8 cellular contexts compared by ENCODE assay signal in the genomic region with DNA sequence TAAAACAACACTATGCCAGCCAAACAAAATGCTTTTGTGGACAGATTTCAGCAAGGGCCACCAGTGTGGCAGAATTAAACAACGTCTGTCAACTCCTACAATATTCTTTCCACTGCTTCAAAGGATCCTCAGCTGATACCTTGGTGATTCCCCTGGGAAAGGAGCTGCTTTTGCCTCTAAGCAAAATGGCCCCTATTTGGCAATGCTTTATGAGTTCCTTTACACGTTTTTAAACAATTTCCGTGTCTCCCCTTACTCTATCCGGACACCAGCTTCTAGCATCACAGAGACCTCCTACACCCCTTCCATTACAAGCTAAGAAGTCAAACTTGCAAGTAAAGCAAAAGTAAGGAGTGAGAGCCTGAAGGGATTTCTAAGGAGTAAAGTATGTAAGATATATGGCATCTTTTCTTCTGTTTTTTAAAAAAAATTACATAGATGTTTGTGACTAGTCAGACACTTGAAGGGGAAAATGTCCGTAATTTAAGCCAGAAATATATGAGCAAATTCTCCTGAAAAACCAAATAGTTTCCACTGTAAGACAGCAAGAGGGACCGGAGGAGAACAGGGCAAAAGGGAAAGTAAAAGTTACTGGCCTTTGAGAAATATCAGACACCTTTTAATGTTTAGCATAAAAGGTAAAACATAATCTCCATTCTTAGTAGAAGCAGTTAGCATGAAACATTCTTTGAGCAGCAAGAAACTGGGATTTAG. TPM values are rescaled to one million over a fixed set of nuclear protein-coding genes. Genes with fewer than 3 reads are reported as not detected.
DNase-seq lines count a peak whose midpoint lies in the region; ATAC-seq and TF ChIP-seq lines count a peak whose summit lies in the region.

No MANE protein-coding gene starts in this region.

- WGBS in GM23248 (ENCODE audit: low coverage in 1 of 2, low lambda C conversion rate in 2 of 2, missing lambda C conversion rate in 2 of 2), 2 experiments, result 2% methylated on average over 6 of the region's 6 CpGs
- WGBS in tibial nerve, 2 donors, result 10 to 13% methylated on average over 6 of the region's 6 CpGs

- H3K36me3 Mint-ChIP-seq in activated T-helper 2 cell treated with anti-CD3 and anti-CD28 coated beads, Interferon-gamma antibody, Interleukin-2, Interleukin-4, amounts not matched to agents 10 μg/mL and 5 μg/mL and 100 μg/mL, durations not matched to agents 14 hours and 24 hours and 36 hours (ENCODE audit: low read depth), result peaks cover 51% of the 10 kb centered on the region

- no peak for TF ChIP-seq POLR2A in tibial nerve (IDR thresholded peaks at IDR 0.05)

- no peaks in the 10 kb centered on the region for H4K20me1 ChIP-seq in GM23248 (ENCODE audit: insufficient read depth)

- H3K4me3 ChIP-seq in GM23248 (peak overlapping the region; percentile 82), tibial nerve (peak overlapping the region; percentile 85 to 93 (median 87))

- intact Hi-C loops in activated T-helper 2 cell treated with anti-CD3 and anti-CD28 coated beads, Interferon-gamma antibody, Interleukin-2, Interleukin-4, amounts not matched to agents 10 μg/mL and 5 μg/mL and 100 μg/mL, durations not matched to agents 14 hours and 24 hours and 36 hours (cut with micrococcal nuclease), result no loop called here

- DNase-seq in A172 (ENCODE audit: low spot score) (peak; percentile 24), GM23248 (peak; percentile 75), left kidney (ENCODE audit: low read depth, low spot score) (peak; percentile 17), tibial nerve (ENCODE audit: low spot score in 2 of 2) (no peak), substantia nigra (lab: John Stamatoyannopoulos, UW) (no peak)
- DNase-seq in activated T-helper 2 cell treated with anti-CD3 and anti-CD28 coated beads, Interferon-gamma antibody, Interleukin-2, Interleukin-4, amounts not matched to agents 10 μg/mL and 5 μg/mL and 100 μg/mL, durations not matched to agents 14 hours and 24 hours and 36 hours (ENCODE audit: low spot score), result no peak
- DNase-seq in effector CD8-positive, alpha-beta T cell (lab: John Stamatoyannopoulos, UW), result no peak

- no peaks in the 10 kb centered on the region for H3K27me3 Mint-ChIP-seq in activated T-helper 2 cell treated with anti-CD3 and anti-CD28 coated beads, Interferon-gamma antibody, Interleukin-2, Interleukin-4, amounts not matched to agents 10 μg/mL and 5 μg/mL and 100 μg/mL, durations not matched to agents 14 hours and 24 hours and 36 hours (ENCODE audit: low read depth)

- no peaks in the 10 kb centered on the region for H3K9me2 ChIP-seq in GM23248 (ENCODE audit: insufficient read depth)

- H3K27ac Mint-ChIP-seq in activated T-helper 2 cell treated with anti-CD3 and anti-CD28 coated beads, Interferon-gamma antibody, Interleukin-2, Interleukin-4, amounts not matched to agents 10 μg/mL and 5 μg/mL and 100 μg/mL, durations not matched to agents 14 hours and 24 hours and 36 hours, result peak overlapping the region; percentile 95

- peak overlapping the region; percentile 84 for H3K9ac ChIP-seq in GM23248

- H3K27ac ChIP-seq in GM23248 (peak overlapping the region; percentile 78), tibial nerve (peak overlapping the region; percentile 90 to 99 (median 97)), substantia nigra (ENCODE audit: low read depth, low read length, poor library complexity, severe bottlenecking) (no peak overlapping the region)

- TF ChIP-seq CTCF in tibial nerve (IDR thresholded peaks at IDR 0.05), result no peak

- H3K4me1 ChIP-seq in GM23248 (ENCODE audit: insufficient read depth), result peaks cover 21% of the 10 kb centered on the region
- peaks cover 0 to 51% (median 33%) of the 10 kb centered on the region in 4 donors for H3K4me1 ChIP-seq in tibial nerve

- H2AFZ ChIP-seq in GM23248, result peak overlapping the region; percentile 85

- peaks cover 28% of the 10 kb centered on the region for H3F3A ChIP-seq in GM23248 (ENCODE audit: insufficient read depth)

- no peaks in the 10 kb centered on the region for H3K9me3 Mint-ChIP-seq in activated T-helper 2 cell treated with anti-CD3 and anti-CD28 coated beads, Interferon-gamma antibody, Interleukin-2, Interleukin-4, amounts not matched to agents 10 μg/mL and 5 μg/mL and 100 μg/mL, durations not matched to agents 14 hours and 24 hours and 36 hours

- no peak for ATAC-seq in HG02571 (IDR thresholded peaks at IDR 0.05; ENCODE audit: unreplicated experiment)

- H3K9me3 ChIP-seq in GM23248 (ENCODE audit: low read depth) (no peaks in the 10 kb centered on the region), tibial nerve (no peaks in the 10 kb centered on the region)

- H3K27me3 ChIP-seq in GM23248 (replicated peaks; ENCODE audit: insufficient read depth), result no peaks in the 10 kb centered on the region
- H3K27me3 ChIP-seq in tibial nerve, result no peaks in the 10 kb centered on the region

- H3K36me3 ChIP-seq in GM23248 (ENCODE audit: low read depth), result no peaks in the 10 kb centered on the region
- H3K36me3 ChIP-seq in tibial nerve, result no peaks in the 10 kb centered on the region

- peaks cover 86% of the 10 kb centered on the region for H3K79me2 ChIP-seq in GM23248 (ENCODE audit: insufficient read depth)

- in situ Hi-C loops in GM23248 (cut with MboI), result no loop called here

- TF ChIP-seq EP300 in tibial nerve (IDR thresholded peaks at IDR 0.05), result no peak

- peak overlapping the region; percentile 98 for H3K4me3 Mint-ChIP-seq in activated T-helper 2 cell treated with anti-CD3 and anti-CD28 coated beads, Interferon-gamma antibody, Interleukin-2, Interleukin-4, amounts not matched to agents 10 μg/mL and 5 μg/mL and 100 μg/mL, durations not matched to agents 14 hours and 24 hours and 36 hours (ENCODE audit: low read depth)

- peaks cover 53% of the 10 kb centered on the region for H3K4me1 Mint-ChIP-seq in activated T-helper 2 cell treated with anti-CD3 and anti-CD28 coated beads, Interferon-gamma antibody, Interleukin-2, Interleukin-4, amounts not matched to agents 10 μg/mL and 5 μg/mL and 100 μg/mL, durations not matched to agents 14 hours and 24 hours and 36 hours (ENCODE audit: low read depth)

- H3K4me2 ChIP-seq in GM23248 (ENCODE audit: unreplicated experiment), result peak overlapping the region; percentile 96

RNA-seq across cellular contexts. Expression of a gene that starts 1.9 kb away (rescaled TPM):
- total RNA-seq in A172 (2014; rRNA removed; shearing (Covaris generic)), result 10.3 and 14.1 TPM in 2 replicates
- total RNA-seq in GM23248 (2014; rRNA removed; shearing (Covaris generic)), result 8.6 and 22.0 TPM in 2 replicates
- 3.8 and 5.0 TPM in 2 replicates for polyA plus RNA-seq in GM23248 (2016; fragmentation: Nextera tagmentation; extraction: Ambion mirVana)
- 52.6 and 64.2 TPM in 2 replicates for total RNA-seq in activated T-helper 2 cell treated with anti-CD3 and anti-CD28 coated beads, Interferon-gamma antibody, Interleukin-2, Interleukin-4, amounts not matched to agents 10 μg/mL and 5 μg/mL and 100 μg/mL, durations not matched to agents 14 hours and 24 hours and 36 hours
- 10 to 100 TPM; 18.6 to 27.3 (median 23.4) TPM for total RNA-seq in tibial nerve

Comparison
In these comparisons a context has a peak if more than half of its experiments do, and no peak if none do; other contexts are left out.
1. DNase-seq: peak in A172 (single experiment), GM23248 (single experiment) and left kidney (single experiment); none in activated T-helper 2 cell treated with anti-CD3 and anti-CD28 coated beads, Interferon-gamma antibody, Interleukin-2, Interleukin-4, amounts not matched to agents 10 μg/mL and 5 μg/mL and 100 μg/mL, durations not matched to agents 14 hours and 24 hours and 36 hours (single experiment), tibial nerve (0 of 2), effector CD8-positive, alpha-beta T cell (single experiment) and substantia nigra (0 of 49).